Comparison of ENCODE assay signal across 21 cellular contexts in genomic region chr12:57164966-57165365, GRCh38. TPM values are rescaled to one million over a fixed set of nuclear protein-coding genes. Genes with fewer than 3 reads are reported as not detected.
A peak's percentile ranks its signal among the peaks of the same experiment; 100 is the strongest.
DNase-seq lines count a peak whose midpoint lies in the region; TF ChIP-seq lines count a peak whose summit lies in the region.
"Had no signal": no experiment of that assay in that cellular context is flagged by ENCODE, and none has a peak within 500 bp of the region (broad histone marks: within the 10 kb centered on the region; RNA-seq: fewer than 3 reads in every experiment).

No MANE protein-coding gene starts in this region.

- H3K27ac ChIP-seq in CD4-positive, alpha-beta memory T cell (ENCODE audit: low read depth, low read length): no peak overlapping the region

- H3K4me1 Mint-ChIP-seq in CD14-positive monocyte: peaks cover 50% of the 10 kb centered on the region
- no peaks in the 10 kb centered on the region for H3K4me1 Mint-ChIP-seq in mesothelial cell of epicardium
- no peaks in the 10 kb centered on the region for H3K4me1 Mint-ChIP-seq in T-helper 2 cell treated with Interferon-gamma antibody and Interleukin-4, amounts not matched to agents 5 μg/mL and 100 μg/mL, for 36 hours (ENCODE audit: low read depth)
- peaks cover 0 to 2% (median 0%) of the 10 kb centered on the region in 4 donors for H3K4me1 Mint-ChIP-seq in CD4-positive, alpha-beta memory T cell

- no peaks in the 10 kb centered on the region for H3K4me1 ChIP-seq in CD4-positive, alpha-beta memory T cell (ENCODE audit: insufficient read depth, low read length)
- H3K4me1 ChIP-seq: Caco-2 had no signal

- no peaks in the 10 kb centered on the region for H3K27me3 ChIP-seq in MG63
- H3K27me3 ChIP-seq in CD4-positive, alpha-beta memory T cell (ENCODE audit: insufficient read depth, low read length): no peaks in the 10 kb centered on the region

- peaks cover 89% of the 10 kb centered on the region for H3K36me3 ChIP-seq in MG63
- H3K36me3 ChIP-seq in CD4-positive, alpha-beta memory T cell (ENCODE audit: insufficient read depth, low read length): no peaks in the 10 kb centered on the region

- POLR2A ChIA-PET in CD4-positive, alpha-beta memory T cell (lab: Charles Lee; ENCODE audit: partially characterized antibody): no interaction called here

- H3K36me3 Mint-ChIP-seq in CD14-positive monocyte (peaks cover 94 to 97% of the 10 kb centered on the region in 2 donors), mesothelial cell of epicardium (peaks cover 52% of the 10 kb centered on the region)
- H3K36me3 Mint-ChIP-seq in T-helper 2 cell treated with Interferon-gamma antibody and Interleukin-4, amounts not matched to agents 5 μg/mL and 100 μg/mL, for 36 hours (ENCODE audit: low read depth): no peaks in the 10 kb centered on the region
- H3K36me3 Mint-ChIP-seq in CD4-positive, alpha-beta memory T cell: peaks cover 0 to 7% of the 10 kb centered on the region in 2 donors

- no peak for TF ChIP-seq CTCF in CD14-positive monocyte (IDR thresholded peaks at IDR 0.05)
- TF ChIP-seq CTCF in cardiac fibroblast (IDR thresholded peaks at IDR 0.05; ENCODE audit: low read depth, low read length): no peak
- TF ChIP-seq CTCF in mesothelial cell of epicardium (IDR thresholded peaks at IDR 0.05; ENCODE audit: unreplicated experiment): no peak

- H3K9me3 ChIP-seq in MG63: no peaks in the 10 kb centered on the region
- H3K9me3 ChIP-seq in CD4-positive, alpha-beta memory T cell (ENCODE audit: control insufficient read depth in 1 of 2, low read length in 2 of 2): no peaks in the 10 kb centered on the region
- H3K9me3 ChIP-seq: Caco-2 had no signal

- peaks cover 0 to 7% (median 5%) of the 10 kb centered on the region in 3 donors for H3K27me3 Mint-ChIP-seq in CD14-positive monocyte (ENCODE audit: low read depth in 3 of 3)
- H3K27me3 Mint-ChIP-seq in mesothelial cell of epicardium (ENCODE audit: low read depth): no peaks in the 10 kb centered on the region
- H3K27me3 Mint-ChIP-seq in T-helper 2 cell treated with Interferon-gamma antibody and Interleukin-4, amounts not matched to agents 5 μg/mL and 100 μg/mL, for 36 hours (ENCODE audit: low read depth): no peaks in the 10 kb centered on the region
- H3K27me3 Mint-ChIP-seq in CD4-positive, alpha-beta memory T cell: no peaks in the 10 kb centered on the region
- H3K27me3 Mint-ChIP-seq: progenitor cell of endocrine pancreas had no signal

- H3K4me3 Mint-ChIP-seq in CD14-positive monocyte (no peak overlapping the region), mesothelial cell of epicardium (no peak overlapping the region)
- H3K4me3 Mint-ChIP-seq in T-helper 2 cell treated with Interferon-gamma antibody and Interleukin-4, amounts not matched to agents 5 μg/mL and 100 μg/mL, for 36 hours: no peak overlapping the region
- no peak overlapping the region for H3K4me3 Mint-ChIP-seq in CD4-positive, alpha-beta memory T cell
- H3K4me3 Mint-ChIP-seq: nephron had no signal

- CTCF ChIA-PET in CD4-positive, alpha-beta memory T cell (lab: Charles Lee; ENCODE audit: partially characterized antibody): no interaction called here

- DNase-seq in CD14-positive monocyte (ENCODE audit: low spot score): no peak
- DNase-seq in MG63: peak; percentile 47
- peak; percentile 54 to 56 for DNase-seq in cardiac fibroblast (ENCODE audit: low read depth in 2 of 2)
- DNase-seq in mesothelial cell of epicardium (ENCODE audit: low spot score in 2 of 2, unreplicated experiment in 2 of 2): no peak
- DNase-seq in stimulated activated CD4-positive, alpha-beta T cell treated with anti-CD3 and anti-CD28 coated beads, Interleukin-12 subunit alpha, Interleukin-12 subunit beta, amount 100 ng/mL, for 4 hours: no peak
- no peak for DNase-seq in T-helper 2 cell treated with Interferon-gamma antibody and Interleukin-4, amounts not matched to agents 5 μg/mL and 100 μg/mL, for 36 hours (ENCODE audit: low spot score)
- DNase-seq in CD4-positive, alpha-beta memory T cell: no peak
- DNase-seq: activated CD4-positive, alpha-beta T cell treated with anti-CD3 and anti-CD28 coated beads, Interleukin-2, amount 50 U/mL, for 48 hours; activated naive CD4-positive, alpha-beta T cell; activated T-cell treated with anti-CD3 and anti-CD28 coated beads for 4 hours; anterior cingulate cortex; Caco-2; Kasumi-1; NCI-H2107; NCI-H524; stimulated activated CD4-positive, alpha-beta T cell treated with anti-CD3 and anti-CD28 coated beads, Interleukin-4, amount 100 ng/mL, for 4 hours had no signal

- intact Hi-C loops in CD14-positive monocyte (cut with micrococcal nuclease): loop anchor here in 1 of 2 donors (5.0 kb wide), 1 partner anchor 38 kb away; the partner anchor contains the start of gene LRP1
- intact Hi-C loops in CD4-positive, alpha-beta memory T cell (cut with micrococcal nuclease): no loop called here

- H3K9me3 Mint-ChIP-seq in CD14-positive monocyte: no peaks in the 10 kb centered on the region
- H3K9me3 Mint-ChIP-seq in mesothelial cell of epicardium: no peaks in the 10 kb centered on the region
- H3K9me3 Mint-ChIP-seq in T-helper 2 cell treated with Interferon-gamma antibody and Interleukin-4, amounts not matched to agents 5 μg/mL and 100 μg/mL, for 36 hours: no peaks in the 10 kb centered on the region
- no peaks in the 10 kb centered on the region for H3K9me3 Mint-ChIP-seq in CD4-positive, alpha-beta memory T cell
- H3K9me3 Mint-ChIP-seq: nephron had no signal

- H3K27ac Mint-ChIP-seq in CD14-positive monocyte: peak overlapping the region in 4 of 7 donors; percentile 27 to 69 (median 52)
- H3K27ac Mint-ChIP-seq in mesothelial cell of epicardium: peak overlapping the region; percentile 5
- no peak overlapping the region for H3K27ac Mint-ChIP-seq in T-helper 2 cell treated with Interferon-gamma antibody and Interleukin-4, amounts not matched to agents 5 μg/mL and 100 μg/mL, for 36 hours
- H3K27ac Mint-ChIP-seq in CD4-positive, alpha-beta memory T cell: peak overlapping the region in 1 of 7 donors; percentile 75
- H3K27ac Mint-ChIP-seq: nephron, progenitor cell of endocrine pancreas had no signal

- H3K4me3 ChIP-seq in MG63 (no peak overlapping the region), cardiac fibroblast (replicated peaks in 1 of 2; ENCODE audit: low read depth in 2 of 2, low read length in 2 of 2) (no peak overlapping the region)
- no peak overlapping the region for H3K4me3 ChIP-seq in CD4-positive, alpha-beta memory T cell (ENCODE audit: low read length in 2 of 2)
- H3K4me3 ChIP-seq: coronary artery, smooth muscle cell had no signal

RNA-seq across cellular contexts. Expression of gene LRP1-AS, which starts 17.5 kb away (rescaled TPM):
- 1 to 10 TPM in 1 of 2 donors, under 1 TPM in 1; 0.35 to 1.5 TPM for polyA plus RNA-seq in CD14-positive monocyte
- not detected in 2 replicates for total RNA-seq in MG63 (2014; rRNA removed; shearing (Covaris generic); ENCODE audit: low replicate concordance)
- total RNA-seq in mesothelial cell of epicardium: not detected in 3 replicates
- total RNA-seq in CD4-positive, alpha-beta memory T cell: not detected
- polyA plus RNA-seq in CD4-positive, alpha-beta memory T cell: not detected
- total RNA-seq: Caco-2, frontal cortex, progenitor cell of endocrine pancreas, smooth muscle cell had no signal
- polyA plus RNA-seq: smooth muscle cell had no signal

RNA-seq across cellular contexts. Expression of gene LRP1, which starts 36.7 kb away (rescaled TPM):
- polyA plus RNA-seq in CD14-positive monocyte: 10 to 100 TPM in 1 of 2 donors, 1 to 10 TPM in 1; 5.5 to 10.5 TPM
- total RNA-seq in MG63 (2014; rRNA removed; shearing (Covaris generic); ENCODE audit: low replicate concordance): 29.1 and 39.0 TPM in 2 replicates
- total RNA-seq in mesothelial cell of epicardium: 229 to 253 TPM (median 243 TPM) in 3 replicates
- total RNA-seq in CD4-positive, alpha-beta memory T cell: 10 to 100 TPM in 1 of 2 experiments, 1 to 10 TPM in 1; 9.7 to 11.6 TPM
- polyA plus RNA-seq in CD4-positive, alpha-beta memory T cell: under 1 TPM in 1 of 2 donors, not detected in 1; 0.38 TPM

RNA-seq across cellular contexts. Expression of gene NXPH4, which starts 51.6 kb away (rescaled TPM):
- polyA plus RNA-seq in CD14-positive monocyte: not detected
- total RNA-seq in MG63 (2014; rRNA removed; shearing (Covaris generic); ENCODE audit: low replicate concordance): 1.2 TPM in 1 of 2 replicates, not detected in the other
- 3.3 to 3.8 TPM (median 3.6 TPM) in 3 replicates for total RNA-seq in mesothelial cell of epicardium
- not detected for total RNA-seq in CD4-positive, alpha-beta memory T cell
- polyA plus RNA-seq in CD4-positive, alpha-beta memory T cell: not detected

RNA-seq across cellular contexts. Expression of gene STAT6, which starts 53.8 kb away (rescaled TPM):
- polyA plus RNA-seq in CD14-positive monocyte: 100 to 1,000 TPM; 132 to 154 TPM
- total RNA-seq in MG63 (2014; rRNA removed; shearing (Covaris generic); ENCODE audit: low replicate concordance): 53.6 and 59.7 TPM in 2 replicates
- 151 to 167 TPM (median 160 TPM) in 3 replicates for total RNA-seq in mesothelial cell of epicardium
- total RNA-seq in CD4-positive, alpha-beta memory T cell: 100 to 1,000 TPM; 399 to 424 TPM
- polyA plus RNA-seq in CD4-positive, alpha-beta memory T cell: 10 to 100 TPM; 78.4 to 91.7 TPM

Comparison
In these comparisons a context has a peak if more than half of its experiments do, and no peak if none do; other contexts are left out.
1. DNase-seq: peak in MG63 (single experiment) and cardiac fibroblast (2 of 2); none in CD14-positive monocyte (single experiment), mesothelial cell of epicardium (0 of 2), stimulated activated CD4-positive, alpha-beta T cell treated with anti-CD3 and anti-CD28 coated beads, Interleukin-12 subunit alpha, Interleukin-12 subunit beta, amount 100 ng/mL, for 4 hours (single experiment), T-helper 2 cell treated with Interferon-gamma antibody and Interleukin-4, amounts not matched to agents 5 μg/mL and 100 μg/mL, for 36 hours (single experiment) and CD4-positive, alpha-beta memory T cell (0 of 5).